In the genomic region with DNA sequence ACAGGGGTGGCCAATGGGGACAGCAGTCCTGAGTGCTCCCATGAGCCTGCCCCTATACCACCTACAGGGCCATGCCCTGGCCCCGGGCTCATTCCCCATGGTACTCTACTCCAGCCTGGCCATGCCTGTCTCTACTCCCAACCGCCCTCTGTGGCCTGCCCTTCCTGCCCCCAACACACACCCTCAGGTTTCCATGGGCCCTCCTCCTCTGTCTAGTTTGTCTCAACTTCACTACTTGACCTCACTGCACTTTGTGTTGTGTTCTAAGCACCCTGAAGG, we compare ENCODE assay signal across 17 cellular contexts. TPM values are rescaled to one million over a fixed set of nuclear protein-coding genes. Genes with fewer than 3 reads are reported as not detected.
A peak's percentile ranks its signal among the peaks of the same experiment; 100 is the strongest.
DNase-seq lines count a peak whose midpoint lies in the region; ATAC-seq and TF ChIP-seq lines count a peak whose summit lies in the region.
"Had no signal": no experiment of that assay in that cellular context is flagged by ENCODE, and none has a peak within 500 bp of the region (broad histone marks: within the 10 kb centered on the region; RNA-seq: fewer than 3 reads in every experiment).

No MANE protein-coding gene starts in this region.

- H3K27me3 Mint-ChIP-seq in stimulated activated memory B cell treated with anti-CD40 and anti-IgM and Interleukin-4, amounts not matched to agents 10 μg/mL and 1 μg/mL and 100 μg/mL, for 72 hours = no peaks in the 10 kb centered on the region

- H3K36me3 ChIP-seq in BLaER1 treated with 17β-estradiol and CSF1 and Interleukin-3, amounts not matched to agents 10 nM and 100 nM = peaks cover 61 to 100% (median 82%) of the 10 kb centered on the region in 11 experiments
- H3K36me3 ChIP-seq in gastrocnemius medialis = peaks cover 0 to 48% of the 10 kb centered on the region in 2 donors

- TF ChIP-seq CTCF in HL-60 (IDR thresholded peaks at IDR 0.05; ENCODE audit: insufficient read depth, low read length) (no peak), gastrocnemius medialis (IDR thresholded peaks at IDR 0.05 in 4 of 5, conservative IDR thresholded peaks at IDR 0.05 in 1 of 5) (no peak)

- H3K9me3 ChIP-seq in BLaER1 treated with 17β-estradiol and CSF1 and Interleukin-3, amounts not matched to agents 10 nM and 100 nM (replicated peaks in 1 of 11) = no peaks in the 10 kb centered on the region
- no peaks in the 10 kb centered on the region for H3K9me3 ChIP-seq in gastrocnemius medialis

- H3K4me1 Mint-ChIP-seq in stimulated activated memory B cell treated with anti-CD40 and anti-IgM and Interleukin-4, amounts not matched to agents 10 μg/mL and 1 μg/mL and 100 μg/mL, for 72 hours = no peaks in the 10 kb centered on the region
- H3K4me1 Mint-ChIP-seq: CD14-positive monocyte had no signal

- H3K36me3 Mint-ChIP-seq in stimulated activated memory B cell treated with anti-CD40 and anti-IgM and Interleukin-4, amounts not matched to agents 10 μg/mL and 1 μg/mL and 100 μg/mL, for 72 hours = peaks cover 72% of the 10 kb centered on the region

- in situ Hi-C loops in gastrocnemius medialis (cut with MboI; ENCODE audit: low sequenced_read_pairs in 4 of 4) (no loop called here), G401 (cut with HindIII; ENCODE audit: low sequenced_read_pairs) (no loop called here)

- intact Hi-C loops in gastrocnemius medialis (cut with DNase I; ENCODE audit: low total_unique reads) = no loop called here

- no peak for ATAC-seq in stimulated activated memory B cell treated with anti-CD40 and anti-IgM and Interleukin-4, amounts not matched to agents 10 μg/mL and 1 μg/mL and 100 μg/mL, for 72 hours
- no peak for ATAC-seq in gastrocnemius medialis
- no peak for ATAC-seq in GM21825 (IDR thresholded peaks at IDR 0.05; ENCODE audit: unreplicated experiment)
- ATAC-seq: Panc1 had no signal

- no peak overlapping the region for H3K4me3 Mint-ChIP-seq in stimulated activated memory B cell treated with anti-CD40 and anti-IgM and Interleukin-4, amounts not matched to agents 10 μg/mL and 1 μg/mL and 100 μg/mL, for 72 hours
- H3K4me3 Mint-ChIP-seq: CD14-positive monocyte, HFFc6 had no signal

- H3K4me2 ChIP-seq in BLaER1 treated with 17β-estradiol and CSF1 and Interleukin-3, amounts not matched to agents 10 nM and 100 nM = peak overlapping the region in 9 of 11 experiments; percentile 55 to 87 (median 74); a peak in 17 of 22 replicates

- peaks cover 1 to 100% (median 49%) of the 10 kb centered on the region in 11 experiments; a peak in 20 of 22 replicates for H4K20me1 ChIP-seq in BLaER1 treated with 17β-estradiol and CSF1 and Interleukin-3, amounts not matched to agents 10 nM and 100 nM

- peaks cover 45 to 79% (median 73%) of the 10 kb centered on the region in 10 experiments for H3K4me1 ChIP-seq in BLaER1 treated with 17β-estradiol and CSF1 and Interleukin-3, amounts not matched to agents 10 nM and 100 nM
- H3K4me1 ChIP-seq in gastrocnemius medialis = peaks cover 55 to 58% of the 10 kb centered on the region in 2 donors

- no peak for TF ChIP-seq POLR2A in gastrocnemius medialis (IDR thresholded peaks at IDR 0.05)

- no peak overlapping the region for H3K4me3 ChIP-seq in BLaER1 treated with 17β-estradiol and CSF1 and Interleukin-3, amounts not matched to agents 10 nM and 100 nM
- H3K4me3 ChIP-seq in HL-60 (replicated peaks; ENCODE audit: insufficient read depth, low read length) = no peak overlapping the region
- H3K4me3 ChIP-seq in gastrocnemius medialis = no peak overlapping the region

- DNase-seq in HL-60 (ENCODE audit: low read depth in 1 of 2, low spot score in 1 of 2) = peak in 1 of 2 experiments; percentile 7
- no peak for DNase-seq in gastrocnemius medialis
- no peak for DNase-seq in G401 (ENCODE audit: low spot score)
- DNase-seq: DMS79 treated with DMSO at 0.1 percent for 48 hours, H7, HFFc6, NCI-H1105, NCI-H2081, NCI-H2171 treated with DMSO at 0.1 percent for 48 hours, NCI-H446 had no signal

- H3K9me3 Mint-ChIP-seq in stimulated activated memory B cell treated with anti-CD40 and anti-IgM and Interleukin-4, amounts not matched to agents 10 μg/mL and 1 μg/mL and 100 μg/mL, for 72 hours = no peaks in the 10 kb centered on the region
- H3K9me3 Mint-ChIP-seq: CD14-positive monocyte, HFFc6 had no signal

- H3K27me3 ChIP-seq in BLaER1 treated with 17β-estradiol and CSF1 and Interleukin-3, amounts not matched to agents 10 nM and 100 nM = no peaks in the 10 kb centered on the region
- H3K27me3 ChIP-seq in HL-60 (ENCODE audit: insufficient read depth, poor library complexity, severe bottlenecking) = no peaks in the 10 kb centered on the region
- H3K27me3 ChIP-seq in gastrocnemius medialis = no peaks in the 10 kb centered on the region

- H3K27ac Mint-ChIP-seq in stimulated activated memory B cell treated with anti-CD40 and anti-IgM and Interleukin-4, amounts not matched to agents 10 μg/mL and 1 μg/mL and 100 μg/mL, for 72 hours = peak overlapping the region; percentile 25
- H3K27ac Mint-ChIP-seq: HFFc6 had no signal

- H3K27ac ChIP-seq in BLaER1 treated with 17β-estradiol and CSF1 and Interleukin-3, amounts not matched to agents 10 nM and 100 nM = peak overlapping the region in 5 of 11 experiments; percentile 58 to 72 (median 68); a peak in 11 of 22 replicates
- peak overlapping the region; percentile 46 for H3K27ac ChIP-seq in HL-60 (replicated peaks)
- peak overlapping the region; percentile 69 for H3K27ac ChIP-seq in cingulate gyrus (ENCODE audit: low read depth, low read length)
- H3K27ac ChIP-seq in gastrocnemius medialis = no peak overlapping the region

- H3K9ac ChIP-seq in BLaER1 treated with 17β-estradiol and CSF1 and Interleukin-3, amounts not matched to agents 10 nM and 100 nM = peak overlapping the region in 3 of 11 experiments; percentile 24 to 66 (median 54); a peak in 3 of 22 replicates

RNA-seq across cellular contexts. Expression of a gene that starts 26.3 kb away (rescaled TPM):
- 1 to 10 TPM in 1 of 4 donors, under 1 TPM in 1, not detected in 2; 0.13 to 1.2 TPM for total RNA-seq in gastrocnemius medialis
- 3.0 and 9.6 TPM in 2 replicates for total RNA-seq in G401 (2014; rRNA removed; shearing (Covaris generic))
- total RNA-seq: SK-MEL-5 had no signal

RNA-seq across cellular contexts. Expression of a gene that starts 35.3 kb away (rescaled TPM):
- total RNA-seq in gastrocnemius medialis = 10 to 100 TPM in 1 of 4 donors, 1 to 10 TPM in 3; 4.8 to 23.0 (median 6.6) TPM
- total RNA-seq in G401 (2014; rRNA removed; shearing (Covaris generic)) = 13.2 and 26.3 TPM in 2 replicates

RNA-seq across cellular contexts. Expression of a gene that starts 46.6 kb away (rescaled TPM):
- total RNA-seq in gastrocnemius medialis = 10 to 100 TPM; 26.5 to 44.6 (median 37.3) TPM
- 70.0 and 88.7 TPM in 2 replicates for total RNA-seq in G401 (2014; rRNA removed; shearing (Covaris generic))

Comparison
In these comparisons a context has a peak if more than half of its experiments do, and no peak if none do; other contexts are left out.
1. H3K27ac ChIP-seq: peak in HL-60 (single experiment) and cingulate gyrus (single experiment); none in gastrocnemius medialis (0 of 4).